Comparison of ENCODE assay signal across 23 cellular contexts in genomic region chr10:111122127-111122526, GRCh38. TPM values are rescaled to one million over a fixed set of nuclear protein-coding genes. Genes with fewer than 3 reads are reported as not detected.
DNase-seq lines count a peak whose midpoint lies in the region; ATAC-seq and TF ChIP-seq lines count a peak whose summit lies in the region.
"Had no signal": no experiment of that assay in that cellular context is flagged by ENCODE, and none has a peak within 500 bp of the region (broad histone marks: within the 10 kb centered on the region; RNA-seq: fewer than 3 reads in every experiment).

No MANE protein-coding gene starts in this region.

- H3K9me3 Mint-ChIP-seq in endodermal cell = no peaks in the 10 kb centered on the region
- H3K9me3 Mint-ChIP-seq: CD4-positive, alpha-beta T cell had no signal

- no peaks in the 10 kb centered on the region for H3K4me1 Mint-ChIP-seq in endodermal cell
- H3K4me1 Mint-ChIP-seq: CD14-positive monocyte; CD8-positive, alpha-beta memory T cell had no signal

- H3K9ac ChIP-seq in endodermal cell (ENCODE audit: extremely low read depth, low read length, poor library complexity, severe bottlenecking) = no peak overlapping the region
- H3K9ac ChIP-seq: BLaER1 treated with 17β-estradiol and CSF1 and Interleukin-3, amounts not matched to agents 10 nM and 100 nM; GM23248 had no signal

- TF ChIP-seq POLR2A in vagina (IDR thresholded peaks at IDR 0.05) = no peak

- ATAC-seq in heart right ventricle = no peak
- ATAC-seq: A549, GM12878 had no signal

- H3K4me3 ChIP-seq in right atrium auricular region (no peak overlapping the region), heart right ventricle (no peak overlapping the region), endodermal cell (ENCODE audit: low read length) (no peak overlapping the region), vagina (no peak overlapping the region)
- H3K4me3 ChIP-seq: A549; BLaER1 treated with 17β-estradiol and CSF1 and Interleukin-3, amounts not matched to agents 10 nM and 100 nM; GM12878; GM23248 had no signal

- DNase-seq in right atrium auricular region (ENCODE audit: low spot score) (peak; percentile 28), heart right ventricle (no peak), endodermal cell (peak; percentile 35), vagina (ENCODE audit: extremely low spot score in 2 of 2) (peak; percentile 61 to 71), kidney tubule cell (ENCODE audit: low spot score) (no peak), NCI-H1105 treated with DMSO at 0.1 percent for 48 hours (lab: John Stamatoyannopoulos, UW) (no peak)
- DNase-seq: 8988T; ACHN; AML-193; BE2C; CD4-positive, alpha-beta T cell; CD8-positive, alpha-beta memory T cell; DMS 273 treated with DMSO at 0.1 percent for 48 hours; DMS79; EL; GDM1; GM23248; H7; HFFc6 had no signal

- H3K9me3 ChIP-seq in right atrium auricular region = no peaks in the 10 kb centered on the region
- peaks cover 0 to 4% (median 0%) of the 10 kb centered on the region in 11 donors for H3K9me3 ChIP-seq in heart right ventricle
- no peaks in the 10 kb centered on the region for H3K9me3 ChIP-seq in endodermal cell (ENCODE audit: control insufficient read depth, low read length)
- H3K9me3 ChIP-seq in vagina = no peaks in the 10 kb centered on the region
- H3K9me3 ChIP-seq: A549; BE2C; BLaER1 treated with 17β-estradiol and CSF1 and Interleukin-3, amounts not matched to agents 10 nM and 100 nM had no signal

- TF ChIP-seq CTCF in right atrium auricular region (IDR thresholded peaks at IDR 0.05) (no peak), heart right ventricle (IDR thresholded peaks at IDR 0.05) (no peak), endodermal cell (conservative IDR thresholded peaks at IDR 0.05) (no peak), vagina (IDR thresholded peaks at IDR 0.05) (no peak)

- H3K36me3 ChIP-seq in right atrium auricular region = no peaks in the 10 kb centered on the region
- H3K36me3 ChIP-seq in heart right ventricle = no peaks in the 10 kb centered on the region
- H3K36me3 ChIP-seq in endodermal cell (ENCODE audit: control insufficient read depth, insufficient read depth, low read length) = no peaks in the 10 kb centered on the region
- H3K36me3 ChIP-seq in vagina = no peaks in the 10 kb centered on the region
- H3K36me3 ChIP-seq: BE2C; BLaER1 treated with 17β-estradiol and CSF1 and Interleukin-3, amounts not matched to agents 10 nM and 100 nM had no signal

- H3K27me3 ChIP-seq in right atrium auricular region = no peaks in the 10 kb centered on the region
- H3K27me3 ChIP-seq in heart right ventricle = peaks cover 0 to 19% (median 7%) of the 10 kb centered on the region in 7 donors
- peaks cover 25% of the 10 kb centered on the region for H3K27me3 ChIP-seq in endodermal cell (ENCODE audit: control insufficient read depth, insufficient read depth, low read length, poor library complexity, severe bottlenecking)
- no peaks in the 10 kb centered on the region for H3K27me3 ChIP-seq in vagina
- H3K27me3 ChIP-seq: BE2C; BLaER1 treated with 17β-estradiol and CSF1 and Interleukin-3, amounts not matched to agents 10 nM and 100 nM had no signal

- H3K4me3 Mint-ChIP-seq in endodermal cell = no peak overlapping the region
- H3K4me3 Mint-ChIP-seq: CD14-positive monocyte; CD4-positive, alpha-beta T cell; CD8-positive, alpha-beta memory T cell; HFFc6 had no signal

- H3K36me3 Mint-ChIP-seq in endodermal cell (ENCODE audit: low read depth) = no peaks in the 10 kb centered on the region
- H3K36me3 Mint-ChIP-seq: CD14-positive monocyte; CD8-positive, alpha-beta memory T cell had no signal

- H3K27ac ChIP-seq in right atrium auricular region (no peak overlapping the region), heart right ventricle (no peak overlapping the region), endodermal cell (ENCODE audit: low read depth, low read length) (no peak overlapping the region), vagina (no peak overlapping the region)
- H3K27ac ChIP-seq: A549; BLaER1 treated with 17β-estradiol and CSF1 and Interleukin-3, amounts not matched to agents 10 nM and 100 nM; GM23248 had no signal

- H3K27ac Mint-ChIP-seq in endodermal cell = no peak overlapping the region
- H3K27ac Mint-ChIP-seq: CD14-positive monocyte; CD4-positive, alpha-beta T cell; CD8-positive, alpha-beta memory T cell; HFFc6 had no signal

- no peaks in the 10 kb centered on the region for H3K4me1 ChIP-seq in right atrium auricular region
- H3K4me1 ChIP-seq in heart right ventricle = no peaks in the 10 kb centered on the region
- H3K4me1 ChIP-seq in endodermal cell (ENCODE audit: control insufficient read depth, insufficient read depth, low read length) = no peaks in the 10 kb centered on the region
- no peaks in the 10 kb centered on the region for H3K4me1 ChIP-seq in vagina
- H3K4me1 ChIP-seq: A549 had no signal

- intact Hi-C loops in heart right ventricle (cut with DNase I) = no loop called here
- intact Hi-C loops in vagina (cut with DNase I) = no loop called here

- H3K27me3 Mint-ChIP-seq in endodermal cell (ENCODE audit: insufficient read depth) = peaks cover 20% of the 10 kb centered on the region

RNA-seq across cellular contexts. Expression of gene ADRA2A, which starts 45.3 kb away (rescaled TPM):
- 1 to 10 TPM; 1.2 to 1.4 TPM for total RNA-seq in right atrium auricular region
- total RNA-seq in heart right ventricle = 1 to 10 TPM in 2 of 10 donors, under 1 TPM in 8; 0.32 to 1.4 (median 0.66) TPM
- under 1 TPM; 0.29 to 0.78 TPM for polyA plus RNA-seq in heart right ventricle
- under 1 TPM in 1 of 2 donors, not detected in 1; 0.13 TPM for total RNA-seq in endodermal cell
- polyA plus RNA-seq in endodermal cell (2013, experiment 1 of 2) = 0.53 TPM
- polyA plus RNA-seq in endodermal cell (2013, experiment 2 of 2) = 0.87 TPM
- 14.2 TPM for total RNA-seq in vagina
- total RNA-seq: CD8-positive, alpha-beta memory T cell; HFFc6 had no signal
- polyA plus RNA-seq: A549; CD14-positive monocyte; CD8-positive, alpha-beta memory T cell; GM12878 had no signal

Comparison
In these comparisons a context has a peak if more than half of its experiments do, and no peak if none do; other contexts are left out.
1. DNase-seq: peak in right atrium auricular region (single experiment), endodermal cell (single experiment) and vagina (2 of 2); none in heart right ventricle (0 of 2), kidney tubule cell (single experiment) and NCI-H1105 treated with DMSO at 0.1 percent for 48 hours (single experiment).